ENCODE assay signal across 38 cellular contexts in the genomic region with DNA sequence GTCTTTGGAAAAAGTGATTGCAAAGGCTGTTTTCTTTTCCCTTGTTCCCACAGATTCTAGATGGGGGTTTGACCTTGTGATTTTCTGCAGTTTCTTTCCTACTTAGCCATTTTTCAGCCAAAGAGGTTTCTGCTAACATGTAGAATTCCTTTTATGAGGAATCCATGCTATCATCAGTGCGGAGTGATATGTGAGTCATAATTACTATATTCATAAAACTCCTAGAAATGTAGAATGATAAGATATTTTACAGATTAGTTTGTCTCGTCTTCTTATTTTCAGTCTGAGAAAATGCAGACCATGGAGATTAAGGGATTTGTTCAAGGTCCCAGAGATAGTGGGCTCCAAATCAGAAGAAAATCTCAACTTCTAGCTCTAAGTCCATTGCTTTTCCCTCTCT.
A peak's percentile ranks its signal among the peaks of the same experiment; 100 is the strongest.
DNase-seq lines count a peak whose midpoint lies in the region; ATAC-seq and TF ChIP-seq lines count a peak whose summit lies in the region.
"Had no signal": no experiment of that assay in that cellular context is flagged by ENCODE, and none has a peak within 500 bp of the region (broad histone marks: within the 10 kb centered on the region; RNA-seq: fewer than 3 reads in every experiment).

No MANE protein-coding gene starts in this region.

- TF ChIP-seq CTCF in MCF 10A (IDR thresholded peaks at IDR 0.05; ENCODE audit: unreplicated experiment): no peak
- no peak for TF ChIP-seq CTCF in mammary epithelial cell (conservative IDR thresholded peaks at IDR 0.05 in 1 of 2, IDR thresholded peaks at IDR 0.05 in 1 of 2; ENCODE audit: extremely low read depth in 1 of 2, insufficient read depth in 1 of 2, low read depth in 1 of 2, low read length in 2 of 2)
- no peak for TF ChIP-seq CTCF in SK-N-SH (IDR thresholded peaks at IDR 0.05)
- no peak for TF ChIP-seq CTCF in fibroblast of the aortic adventitia (IDR thresholded peaks at IDR 0.05; ENCODE audit: insufficient read depth, low read length)

- dilution Hi-C loops in mammary epithelial cell (cut with HindIII; ENCODE audit: low sequenced_read_pairs): no loop called here

- BruUV-seq in MCF 10A (replicated peaks; lab: Mats Ljungman, UMichigan) (no TSS peak), mammary epithelial cell (replicated peaks; lab: Mats Ljungman, UMichigan) (no TSS peak)

- H3K9ac ChIP-seq in mammary epithelial cell (ENCODE audit: insufficient read depth, low read length): no peak overlapping the region
- H3K9ac ChIP-seq in SK-N-SH: no peak overlapping the region; the same call in 1 of the 2 replicates

- H3K4me2 ChIP-seq in mammary epithelial cell (ENCODE audit: insufficient read depth, low read depth, low read length) (no peak overlapping the region), SK-N-SH (peak overlapping the region; percentile 32)

- H3F3A ChIP-seq in SK-N-SH (replicated peaks; ENCODE audit: insufficient read depth): peaks cover 22% of the 10 kb centered on the region

- H3K27me3 ChIP-seq in mammary epithelial cell (ENCODE audit: insufficient read depth, low read length): no peaks in the 10 kb centered on the region
- H3K27me3 ChIP-seq in SK-N-SH (ENCODE audit: insufficient read depth): no peaks in the 10 kb centered on the region
- H3K27me3 ChIP-seq: ascending aorta, esophagus squamous epithelium, gastrocnemius medialis, ovary, testis had no signal

- H4K20me1 ChIP-seq in mammary epithelial cell (ENCODE audit: insufficient read depth, low read length) (no peaks in the 10 kb centered on the region), SK-N-SH (ENCODE audit: insufficient read depth) (no peaks in the 10 kb centered on the region)

- peak in 1 of 2 experiments; percentile 71; a peak in 2 of 4 replicates for TF ChIP-seq EP300 in SK-N-SH (IDR thresholded peaks at IDR 0.05; ENCODE audit: borderline replicate concordance in 1 of 2, low read depth in 1 of 2, low read length in 1 of 2)

- H3K4me1 Mint-ChIP-seq in MCF 10A (ENCODE audit: insufficient read depth, unreplicated experiment) (no peaks in the 10 kb centered on the region), T-cell (no peaks in the 10 kb centered on the region)

- no peaks in the 10 kb centered on the region for H3K27me3 Mint-ChIP-seq in MCF 10A (ENCODE audit: insufficient read depth, unreplicated experiment)
- H3K27me3 Mint-ChIP-seq in T-cell: no peaks in the 10 kb centered on the region
- H3K27me3 Mint-ChIP-seq: activated naive CD8-positive, alpha-beta T cell treated with anti-CD3 and anti-CD28 coated beads for 36 hours; CD4-positive, alpha-beta T cell; central memory CD8-positive, alpha-beta T cell; dendritic cell treated with granulocyte-macrophage colony-stimulating factor and Interleukin-4, amounts not matched to agents 40 ng/mL and 50 ng/mL, for 4 days had no signal

- H2AFZ ChIP-seq in mammary epithelial cell (ENCODE audit: low read depth, low read length) (no peak overlapping the region), SK-N-SH (ENCODE audit: low read depth) (peak overlapping the region; percentile 32; the same call in 1 of the 2 replicates)

- no peaks in the 10 kb centered on the region for H3K36me3 Mint-ChIP-seq in MCF 10A (ENCODE audit: insufficient read depth, unreplicated experiment)
- H3K36me3 Mint-ChIP-seq in T-cell: peaks cover 7% of the 10 kb centered on the region
- H3K36me3 Mint-ChIP-seq: natural killer cell had no signal

- H3K79me2 ChIP-seq in mammary epithelial cell (ENCODE audit: insufficient read depth, low read length) (peaks cover 4% of the 10 kb centered on the region), SK-N-SH (ENCODE audit: insufficient read depth) (peaks cover 56% of the 10 kb centered on the region)

- POLR2A ChIA-PET in MCF 10A (lab: Yijun Ruan, JAX) (no interaction called here), SK-N-SH (lab: Yijun Ruan, JAX) (no interaction called here), T-cell (lab: Charles Lee) (no interaction called here)

- no peaks in the 10 kb centered on the region for H3K9me2 ChIP-seq in SK-N-SH

- DNase-seq in MCF 10A (ENCODE audit: unreplicated experiment) (no peak), mammary epithelial cell (no peak), SK-N-SH (no peak), fibroblast of the aortic adventitia (ENCODE audit: low read depth) (peak; percentile 67), stromal cell of bone marrow (ENCODE audit: low read depth) (peak; percentile 27), posterior cingulate gyrus (no peak), T-cell (no peak)
- DNase-seq: activated CD4-positive, alpha-beta T cell treated with anti-CD3 and anti-CD28 coated beads for 48 hours; activated effector memory CD4-positive, alpha-beta T cell treated with Interleukin-2 at 50 U/mL for 16 hours; activated naive CD8-positive, alpha-beta T cell treated with anti-CD3 and anti-CD28 coated beads for 36 hours; activated T-cell treated with anti-CD3 and anti-CD28 coated beads, Interleukin-2, amount 50 U/mL, for 1 hour; CD4-positive, alpha-beta T cell; DND-41; esophagus squamous epithelium; gastrocnemius medialis; H7; hippocampal formation; Karpas-422; lower lobe of right lung; mucosa of descending colon; natural killer cell; NCI-H1436; NCI-H2107; ovary; SHP77; small intestine; stimulated activated naive CD4-positive, alpha-beta T cell treated with Interleukin-2 at 50 U/mL for 16 hours; testis; WERI-Rb-1 had no signal

- ATAC-seq in HG02642 (IDR thresholded peaks at IDR 0.05; ENCODE audit: poor library complexity, unreplicated experiment) (no peak), T-cell (replicated peaks in 1 of 4) (no peak)
- ATAC-seq: gastrocnemius medialis, GM12878, HepG2, lower lobe of right lung, mucosa of descending colon, Panc1 had no signal

- H3K4me3 Mint-ChIP-seq in MCF 10A (ENCODE audit: unreplicated experiment): no peak overlapping the region
- no peak overlapping the region for H3K4me3 Mint-ChIP-seq in T-cell
- H3K4me3 Mint-ChIP-seq: activated naive CD8-positive, alpha-beta T cell treated with anti-CD3 and anti-CD28 coated beads for 36 hours; CD4-positive, alpha-beta T cell; central memory CD8-positive, alpha-beta T cell; dendritic cell treated with granulocyte-macrophage colony-stimulating factor and Interleukin-4, amounts not matched to agents 40 ng/mL and 50 ng/mL, for 4 days; natural killer cell had no signal

- H3K9me3 ChIP-seq in mammary epithelial cell (replicated peaks; ENCODE audit: insufficient read depth, low read length) (no peaks in the 10 kb centered on the region), SK-N-SH (no peaks in the 10 kb centered on the region)
- H3K9me3 ChIP-seq: ascending aorta, esophagus squamous epithelium, gastrocnemius medialis, lower lobe of right lung, mucosa of descending colon, ovary, testis had no signal

- intact Hi-C loops in MCF 10A (cut with micrococcal nuclease) (no loop called here), mammary epithelial cell (cut with micrococcal nuclease) (no loop called here), posterior cingulate gyrus (cut with DNase I) (no loop called here)

- 97% methylated on average over 2 of the region's 2 CpGs for WGBS in mammary epithelial cell (ENCODE audit: low coverage, missing lambda C conversion rate)
- 12% methylated on average over 2 of the region's 2 CpGs for WGBS in SK-N-SH (ENCODE audit: low lambda C conversion rate)

- H3K4me3 ChIP-seq in mammary epithelial cell (replicated peaks in 1 of 3; ENCODE audit: insufficient read depth in 1 of 3, low read depth in 2 of 3, low read length in 3 of 3): no peak overlapping the region
- H3K4me3 ChIP-seq in SK-N-SH (ENCODE audit: low read depth in 2 of 2, low read length in 1 of 2): no peak overlapping the region
- H3K4me3 ChIP-seq in fibroblast of the aortic adventitia (ENCODE audit: low read depth, low read length): no peak overlapping the region
- H3K4me3 ChIP-seq: ascending aorta, esophagus squamous epithelium, gastrocnemius medialis, GM12878, lower lobe of right lung, mucosa of descending colon, ovary, testis had no signal

- in situ Hi-C loops in mammary epithelial cell (cut with MboI; ENCODE audit: low sequenced_read_pairs in 2 of 2): no loop called here

- TF ChIP-seq RAD21 in SK-N-SH (IDR thresholded peaks at IDR 0.05; ENCODE audit: low read length): no peak

- H3K4me1 ChIP-seq in mammary epithelial cell (ENCODE audit: insufficient read depth, low read length) (peaks cover under 1% of the 10 kb centered on the region), SK-N-SH (ENCODE audit: control insufficient read depth in 1 of 2, insufficient read depth in 2 of 2, low read depth in 1 of 2, low read length in 1 of 2) (peaks cover 0 to 16% of the 10 kb centered on the region in 2 experiments; a peak in 3 of 4 replicates)
- H3K4me1 ChIP-seq: ascending aorta, esophagus squamous epithelium, gastrocnemius medialis, lower lobe of right lung, testis had no signal

- no peaks in the 10 kb centered on the region for H3K36me3 ChIP-seq in mammary epithelial cell (ENCODE audit: insufficient read depth, low read length)
- H3K36me3 ChIP-seq in SK-N-SH (replicated peaks in 1 of 2; ENCODE audit: control insufficient read depth in 1 of 2, insufficient read depth in 2 of 2, low read length in 1 of 2): no peaks in the 10 kb centered on the region
- H3K36me3 ChIP-seq: ascending aorta, esophagus squamous epithelium, gastrocnemius medialis, lower lobe of right lung, ovary, WERI-Rb-1 had no signal

- H3K9me3 Mint-ChIP-seq in MCF 10A (ENCODE audit: unreplicated experiment) (no peaks in the 10 kb centered on the region), T-cell (no peaks in the 10 kb centered on the region)
- H3K9me3 Mint-ChIP-seq: activated naive CD8-positive, alpha-beta T cell treated with anti-CD3 and anti-CD28 coated beads for 36 hours; CD4-positive, alpha-beta T cell; central memory CD8-positive, alpha-beta T cell; dendritic cell treated with granulocyte-macrophage colony-stimulating factor and Interleukin-4, amounts not matched to agents 40 ng/mL and 50 ng/mL, for 4 days; natural killer cell had no signal

- CTCF ChIA-PET in MCF 10A (lab: Yijun Ruan, JAX) (no interaction called here), mammary epithelial cell (lab: Charles Lee; ENCODE audit: low non-redundant PET) (no interaction called here), SK-N-SH (lab: Yijun Ruan, JAX) (no interaction called here), T-cell (lab: Charles Lee) (no interaction called here)

- H3K27ac ChIP-seq in mammary epithelial cell (ENCODE audit: insufficient read depth, low read depth, low read length) (no peak overlapping the region), SK-N-SH (ENCODE audit: low read depth in 2 of 2, low read length in 1 of 2) (peak overlapping the region in 1 of 2 experiments; percentile 63; a peak in 3 of 4 replicates)
- H3K27ac ChIP-seq: 22Rv1, ascending aorta, esophagus squamous epithelium, gastrocnemius medialis, HL-60, lower lobe of right lung, ovary, testis, WERI-Rb-1 had no signal

- peak overlapping the region; percentile 27 for H3K27ac Mint-ChIP-seq in MCF 10A (ENCODE audit: low read depth, unreplicated experiment)
- H3K27ac Mint-ChIP-seq in T-cell: no peak overlapping the region
- H3K27ac Mint-ChIP-seq: CD4-positive, alpha-beta T cell; dendritic cell treated with granulocyte-macrophage colony-stimulating factor and Interleukin-4, amounts not matched to agents 40 ng/mL and 50 ng/mL, for 4 days; natural killer cell had no signal

TF ChIP-seq in SK-N-SH, 30 proteins besides CTCF, POLR2A, EP300 and RAD21 (continues in another document):
- TF ChIP-seq FOXJ3 (CRISPR knock-in tag; IDR thresholded peaks at IDR 0.05): no peak
- TF ChIP-seq FOSL2 (IDR thresholded peaks at IDR 0.05; ENCODE audit: borderline replicate concordance, low read depth): peak; percentile 81
- peak; percentile 72 for TF ChIP-seq JUND (IDR thresholded peaks at IDR 0.05)

Comparison
In these comparisons a context has a peak if more than half of its experiments do, and no peak if none do; other contexts are left out.
1. DNase-seq: peak in fibroblast of the aortic adventitia (single experiment) and stromal cell of bone marrow (single experiment); none in MCF 10A (single experiment), mammary epithelial cell (single experiment), SK-N-SH (single experiment), posterior cingulate gyrus (0 of 10) and T-cell (0 of 34).